In the genomic region with DNA sequence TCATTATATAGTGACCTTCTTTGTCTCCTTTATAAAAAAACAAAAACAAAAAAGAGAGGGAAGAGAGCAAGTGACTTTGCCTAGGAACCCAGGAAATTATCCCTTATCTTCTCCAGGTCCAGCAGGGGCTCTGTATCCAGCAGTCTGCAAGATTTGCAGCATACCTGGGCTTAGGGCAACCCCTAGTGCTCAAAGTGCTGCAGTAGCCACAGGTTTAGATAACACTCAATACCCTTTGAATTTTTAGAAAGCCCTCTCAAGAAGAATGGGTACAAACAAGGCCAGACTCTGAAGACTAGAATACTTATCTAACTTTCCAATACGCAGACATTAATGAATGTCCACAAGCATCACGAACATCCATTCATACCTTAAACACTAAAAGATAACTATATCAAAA, we compare ENCODE assay signal across 17 cellular contexts. TPM values are rescaled to one million over a fixed set of nuclear protein-coding genes. Genes with fewer than 3 reads are reported as not detected.
DNase-seq lines count a peak whose midpoint lies in the region; TF ChIP-seq lines count a peak whose summit lies in the region.
"Had no signal": no experiment of that assay in that cellular context is flagged by ENCODE, and none has a peak within 500 bp of the region (broad histone marks: within the 10 kb centered on the region; RNA-seq: fewer than 3 reads in every experiment).

No MANE protein-coding gene starts in this region.

- in situ Hi-C loops in SK-MEL-5 (cut with HindIII; ENCODE audit: low pct_unique_long_range_greater_than_20kb, low sequenced_read_pairs): no loop called here

- no peaks in the 10 kb centered on the region for H3K36me3 ChIP-seq in CD4-positive, alpha-beta memory T cell (ENCODE audit: insufficient read depth, low read length)
- H3K36me3 ChIP-seq: suprapubic skin had no signal

- no peaks in the 10 kb centered on the region for H3K4me1 ChIP-seq in CD4-positive, alpha-beta memory T cell (ENCODE audit: insufficient read depth, low read length)
- H3K4me1 ChIP-seq: suprapubic skin had no signal

- no peak overlapping the region for H3K27ac Mint-ChIP-seq in chondrocyte (ENCODE audit: unreplicated experiment)
- no peak overlapping the region for H3K27ac Mint-ChIP-seq in CD4-positive, alpha-beta memory T cell

- H3K4me1 Mint-ChIP-seq in chondrocyte (ENCODE audit: low read depth): no peaks in the 10 kb centered on the region
- no peaks in the 10 kb centered on the region for H3K4me1 Mint-ChIP-seq in CD4-positive, alpha-beta memory T cell

- H3K27ac ChIP-seq in CD4-positive, alpha-beta memory T cell (ENCODE audit: low read depth, low read length): no peak overlapping the region
- H3K27ac ChIP-seq: 22Rv1, suprapubic skin had no signal

- peaks cover 1% of the 10 kb centered on the region for H3K36me3 Mint-ChIP-seq in chondrocyte (ENCODE audit: low read depth)
- H3K36me3 Mint-ChIP-seq in CD4-positive, alpha-beta memory T cell: no peaks in the 10 kb centered on the region

- TF ChIP-seq CTCF in HFF-Myc (IDR thresholded peaks at IDR 0.05; ENCODE audit: low read depth, low read length, missing control alignments) (peak; percentile 16), fibroblast of villous mesenchyme (IDR thresholded peaks at IDR 0.05; ENCODE audit: insufficient read depth, low read depth, low read length) (peak; percentile 35), chondrocyte (IDR thresholded peaks at IDR 0.05) (no peak)

- peak; percentile 10 for DNase-seq in DMS 273 (lab: John Stamatoyannopoulos, UW; ENCODE audit: unreplicated experiment)
- DNase-seq in DMS 273 treated with DMSO at 0.1 percent for 48 hours (lab: John Stamatoyannopoulos, UW): no peak
- DNase-seq in HFF-Myc (ENCODE audit: extremely low read depth, low read depth): no peak
- DNase-seq in SK-MEL-5 (ENCODE audit: low read depth, low spot score): peak; percentile 32
- DNase-seq in fibroblast of villous mesenchyme (ENCODE audit: low read depth): peak; percentile 17
- no peak for DNase-seq in NCI-H2196 treated with DMSO at 0.1 percent for 48 hours (lab: John Stamatoyannopoulos, UW; ENCODE audit: unreplicated experiment)
- no peak for DNase-seq in chondrocyte (ENCODE audit: low spot score)
- no peak for DNase-seq in CD4-positive, alpha-beta memory T cell
- DNase-seq: activated CD4-positive, alpha-beta T cell treated with anti-CD3 and anti-CD28 coated beads for 1 hour; activated gamma-delta T cell treated with Interleukin-2 at 50 U/mL for 16 hours; DMS79; hypothalamus; midbrain; NCI-H187 treated with DMSO at 0.1 percent for 48 hours; retina had no signal

- H3K4me3 Mint-ChIP-seq in chondrocyte (ENCODE audit: unreplicated experiment): no peak overlapping the region
- no peak overlapping the region for H3K4me3 Mint-ChIP-seq in CD4-positive, alpha-beta memory T cell

- no peaks in the 10 kb centered on the region for H3K27me3 ChIP-seq in CD4-positive, alpha-beta memory T cell (ENCODE audit: insufficient read depth, low read length)
- H3K27me3 ChIP-seq: suprapubic skin had no signal

- no peaks in the 10 kb centered on the region for H3K9me3 ChIP-seq in CD4-positive, alpha-beta memory T cell (ENCODE audit: control insufficient read depth in 1 of 2, low read length in 2 of 2)

- POLR2A ChIA-PET in CD4-positive, alpha-beta memory T cell (lab: Charles Lee; ENCODE audit: partially characterized antibody): no interaction called here

- H3K4me3 ChIP-seq in HFF-Myc (replicated peaks; ENCODE audit: low read depth, low read length): no peak overlapping the region
- no peak overlapping the region for H3K4me3 ChIP-seq in fibroblast of villous mesenchyme (ENCODE audit: low read depth, low read length)
- no peak overlapping the region for H3K4me3 ChIP-seq in CD4-positive, alpha-beta memory T cell (ENCODE audit: low read length in 2 of 2)
- H3K4me3 ChIP-seq: suprapubic skin had no signal

- intact Hi-C loops in CD4-positive, alpha-beta memory T cell (cut with micrococcal nuclease): no loop called here

- H3K27me3 Mint-ChIP-seq in chondrocyte (ENCODE audit: low read depth): peaks cover 16% of the 10 kb centered on the region
- H3K27me3 Mint-ChIP-seq in CD4-positive, alpha-beta memory T cell: peaks cover 0 to 2% of the 10 kb centered on the region in 2 donors

- peaks cover 31% of the 10 kb centered on the region for H3K9me3 Mint-ChIP-seq in chondrocyte (ENCODE audit: low read depth)
- H3K9me3 Mint-ChIP-seq in CD4-positive, alpha-beta memory T cell: peaks cover 2 to 36% (median 18%) of the 10 kb centered on the region in 8 donors

- CTCF ChIA-PET in CD4-positive, alpha-beta memory T cell (lab: Charles Lee; ENCODE audit: partially characterized antibody): no interaction called here

RNA-seq across cellular contexts. Expression of gene CCNA1, which starts 43.2 kb away (rescaled TPM):
- total RNA-seq in SK-MEL-5 (2014; rRNA removed; shearing (Covaris generic)): 0.13 TPM in 1 of 2 replicates, not detected in the other
- polyA plus RNA-seq in SK-MEL-5 (2015; cell fraction: cytosol; rRNA removed): 0.14 TPM in 1 of 2 replicates, not detected in the other
- polyA plus RNA-seq in SK-MEL-5 (2015; cell fraction: nucleus; rRNA removed): 0.70 TPM in 1 of 2 replicates, not detected in the other
- under 0.01 and 0.43 TPM in 2 replicates for total RNA-seq in fibroblast of villous mesenchyme
- total RNA-seq in chondrocyte: 0.27 to 0.38 TPM in 2 of 3 replicates, not detected in the other
- not detected for total RNA-seq in CD4-positive, alpha-beta memory T cell
- polyA plus RNA-seq in CD4-positive, alpha-beta memory T cell: not detected

Comparison
In these comparisons a context has a peak if more than half of its experiments do, and no peak if none do; other contexts are left out.
1. DNase-seq: peak in DMS 273 (single experiment), SK-MEL-5 (single experiment) and fibroblast of villous mesenchyme (single experiment); none in DMS 273 treated with DMSO at 0.1 percent for 48 hours (single experiment), HFF-Myc (single experiment), NCI-H2196 treated with DMSO at 0.1 percent for 48 hours (single experiment), chondrocyte (single experiment) and CD4-positive, alpha-beta memory T cell (0 of 5).